Comparison of ENCODE assay signal across 13 cellular contexts in genomic region chr22:35620624-35621245, GRCh38. TPM values are rescaled to one million over a fixed set of nuclear protein-coding genes. Genes with fewer than 3 reads are reported as not detected.
A peak's percentile ranks its signal among the peaks of the same experiment; 100 is the strongest.
DNase-seq lines count a peak whose midpoint lies in the region; ATAC-seq and TF ChIP-seq lines count a peak whose summit lies in the region.
"Had no signal": no experiment of that assay in that cellular context is flagged by ENCODE, and none has a peak within 500 bp of the region (broad histone marks: within the 10 kb centered on the region; RNA-seq: fewer than 3 reads in every experiment).

No MANE protein-coding gene starts in this region.

- ATAC-seq in HG03432 (IDR thresholded peaks at IDR 0.05; ENCODE audit: unreplicated experiment): no peak
- ATAC-seq in upper lobe of right lung: no peak
- ATAC-seq: left colon had no signal

- H3K36me3 ChIP-seq in suprapubic skin (no peaks in the 10 kb centered on the region), upper lobe of right lung (no peaks in the 10 kb centered on the region), prostate gland (no peaks in the 10 kb centered on the region)

- no peak for TF ChIP-seq EP300 in suprapubic skin (IDR thresholded peaks at IDR 0.05)

- WGBS in suprapubic skin: 79% methylated on average over 13 of the region's 15 CpGs
- WGBS in prostate gland: 79% methylated on average over 15 of the region's 15 CpGs

- H3K4me3 ChIP-seq in choroid plexus epithelial cell (ENCODE audit: low read depth, low read length): no peak overlapping the region
- H3K4me3 ChIP-seq in suprapubic skin: no peak overlapping the region
- no peak overlapping the region for H3K4me3 ChIP-seq in upper lobe of right lung
- H3K4me3 ChIP-seq in prostate gland: no peak overlapping the region

- H3K4me1 ChIP-seq in suprapubic skin (peaks cover 17% of the 10 kb centered on the region), upper lobe of right lung (peaks cover 5% of the 10 kb centered on the region), prostate gland (replicated peaks) (peaks cover 11% of the 10 kb centered on the region)

- intact Hi-C loops in upper lobe of right lung (cut with DNase I) (loop anchor here (10.0 kb wide), 1 partner anchor 294 kb away; no protein-coding TSS in a partner anchor), prostate gland (cut with DNase I) (no loop called here)

- no peak overlapping the region for H3K27ac ChIP-seq in suprapubic skin
- no peak overlapping the region for H3K27ac ChIP-seq in upper lobe of right lung
- no peak overlapping the region for H3K27ac ChIP-seq in prostate gland

- TF ChIP-seq POLR2A in suprapubic skin (IDR thresholded peaks at IDR 0.05): no peak
- TF ChIP-seq POLR2A in prostate gland (IDR thresholded peaks at IDR 0.05): no peak

- no peaks in the 10 kb centered on the region for H3K27me3 ChIP-seq in suprapubic skin
- H3K27me3 ChIP-seq in upper lobe of right lung: no peaks in the 10 kb centered on the region
- no peaks in the 10 kb centered on the region for H3K27me3 ChIP-seq in prostate gland (replicated peaks; ENCODE audit: insufficient read depth)

- peak; percentile 35 for DNase-seq in COLO668 (lab: John Stamatoyannopoulos, UW; ENCODE audit: unreplicated experiment)
- DNase-seq in NCI-H1105 treated with DMSO at 0.1 percent for 48 hours (lab: John Stamatoyannopoulos, UW): peak; percentile 31
- peak; percentile 28 for DNase-seq in choroid plexus epithelial cell (ENCODE audit: low read depth)
- peak; percentile 78 for DNase-seq in myocyte (ENCODE audit: low read depth)
- DNase-seq in suprapubic skin (ENCODE audit: low spot score in 2 of 2): no peak
- DNase-seq in upper lobe of right lung: no peak
- DNase-seq in prostate gland (ENCODE audit: low spot score): no peak
- DNase-seq: Caco-2, T1000 had no signal

- H3K9me3 ChIP-seq in suprapubic skin: no peaks in the 10 kb centered on the region
- H3K9me3 ChIP-seq in upper lobe of right lung: no peaks in the 10 kb centered on the region
- no peaks in the 10 kb centered on the region for H3K9me3 ChIP-seq in prostate gland
- H3K9me3 ChIP-seq: Caco-2 had no signal

- TF ChIP-seq CTCF in choroid plexus epithelial cell (conservative IDR thresholded peaks at IDR 0.05; ENCODE audit: low read depth, low read length): no peak
- TF ChIP-seq CTCF in suprapubic skin (IDR thresholded peaks at IDR 0.05): no peak
- TF ChIP-seq CTCF in upper lobe of right lung (IDR thresholded peaks at IDR 0.05): no peak
- no peak for TF ChIP-seq CTCF in prostate gland (IDR thresholded peaks at IDR 0.05)

RNA-seq across cellular contexts. Expression of gene MB, which starts 3.6 kb away (rescaled TPM):
- total RNA-seq in myocyte: 3.9 and 6.2 TPM in 2 replicates
- 1.8 TPM for polyA plus RNA-seq in myocyte (2012)
- 10 to 100 TPM in 1 of 4 donors, 1 to 10 TPM in 3; 4.3 to 17.8 (median 9.1) TPM for total RNA-seq in suprapubic skin
- total RNA-seq in upper lobe of right lung: 2.2 TPM
- 10 to 100 TPM in 1 of 2 donors, 1 to 10 TPM in 1; 9.9 to 71.8 TPM for total RNA-seq in prostate gland
- total RNA-seq: fibroblast of lung, renal cortical epithelial cell had no signal
- polyA plus RNA-seq: fibroblast of lung had no signal

RNA-seq across cellular contexts. Expression of gene APOL6, which starts 27.5 kb away (rescaled TPM):
- total RNA-seq in myocyte (7.0 and 7.1 TPM in 2 replicates), suprapubic skin (1 to 10 TPM; 3.1 to 8.3 (median 5.1) TPM), upper lobe of right lung (45.6 TPM), prostate gland (10 to 100 TPM in 1 of 2 donors, 1 to 10 TPM in 1; 8.7 to 14.6 TPM)
- polyA plus RNA-seq in myocyte (2012): 5.0 TPM

Comparison
In these comparisons a context has a peak if more than half of its experiments do, and no peak if none do; other contexts are left out.
1. DNase-seq: peak in COLO668 (single experiment), NCI-H1105 treated with DMSO at 0.1 percent for 48 hours (single experiment), choroid plexus epithelial cell (single experiment) and myocyte (single experiment); none in suprapubic skin (0 of 2), upper lobe of right lung (single experiment) and prostate gland (single experiment).